In genomic region chr22:17999851-18000250, GRCh38 we compare ENCODE assay signal across 8 cellular contexts. TPM values are rescaled to one million over a fixed set of nuclear protein-coding genes. Genes with fewer than 3 reads are reported as not detected.
A peak's percentile ranks its signal among the peaks of the same experiment; 100 is the strongest.
DNase-seq lines count a peak whose midpoint lies in the region; ATAC-seq lines count a peak whose summit lies in the region.

No MANE protein-coding gene starts in this region.

- 67% methylated on average over 8 of the region's 8 CpGs for WGBS in right cardiac atrium

- H3K36me3 Mint-ChIP-seq in activated CD4-positive, alpha-beta T cell treated with anti-CD3 and anti-CD28 coated beads, Interleukin-2, amount 10 ng/mL, durations not matched to agents 24 days and 14 days (ENCODE audit: low read depth): peaks cover 2% of the 10 kb centered on the region
- peaks cover 4% of the 10 kb centered on the region for H3K36me3 Mint-ChIP-seq in T-helper 2 cell treated with Interferon-gamma antibody and Interleukin-4, amounts not matched to agents 5 μg/mL and 100 μg/mL, for 36 hours (ENCODE audit: low read depth)
- peaks cover 11% of the 10 kb centered on the region for H3K36me3 Mint-ChIP-seq in stimulated activated effector memory CD8-positive, alpha-beta T cell treated with anti-CD3 and anti-CD28 coated beads, Interleukin-12 subunit alpha, Interleukin-12 subunit beta, amount 100 ng/mL, for 72 hours

- peaks cover 16% of the 10 kb centered on the region for H3K27me3 Mint-ChIP-seq in activated CD4-positive, alpha-beta T cell treated with anti-CD3 and anti-CD28 coated beads, Interleukin-2, amount 10 ng/mL, durations not matched to agents 24 days and 14 days
- H3K27me3 Mint-ChIP-seq in T-helper 2 cell treated with Interferon-gamma antibody and Interleukin-4, amounts not matched to agents 5 μg/mL and 100 μg/mL, for 36 hours (ENCODE audit: low read depth): peaks cover 12% of the 10 kb centered on the region

- H3K4me1 Mint-ChIP-seq in activated CD4-positive, alpha-beta T cell treated with anti-CD3 and anti-CD28 coated beads, Interleukin-2, amount 10 ng/mL, durations not matched to agents 24 days and 14 days: peaks cover 42% of the 10 kb centered on the region
- H3K4me1 Mint-ChIP-seq in T-helper 2 cell treated with Interferon-gamma antibody and Interleukin-4, amounts not matched to agents 5 μg/mL and 100 μg/mL, for 36 hours (ENCODE audit: low read depth): peaks cover 37% of the 10 kb centered on the region
- H3K4me1 Mint-ChIP-seq in stimulated activated effector memory CD8-positive, alpha-beta T cell treated with anti-CD3 and anti-CD28 coated beads, Interleukin-12 subunit alpha, Interleukin-12 subunit beta, amount 100 ng/mL, for 72 hours: peaks cover 60% of the 10 kb centered on the region

- peak overlapping the region; percentile 47 for H3K27ac Mint-ChIP-seq in activated CD4-positive, alpha-beta T cell treated with anti-CD3 and anti-CD28 coated beads, Interleukin-2, amount 10 ng/mL, durations not matched to agents 24 days and 14 days
- H3K27ac Mint-ChIP-seq in T-helper 2 cell treated with Interferon-gamma antibody and Interleukin-4, amounts not matched to agents 5 μg/mL and 100 μg/mL, for 36 hours: no peak overlapping the region
- H3K27ac Mint-ChIP-seq in stimulated activated effector memory CD8-positive, alpha-beta T cell treated with anti-CD3 and anti-CD28 coated beads, Interleukin-12 subunit alpha, Interleukin-12 subunit beta, amount 100 ng/mL, for 72 hours: peak overlapping the region; percentile 26

- H3K4me3 Mint-ChIP-seq in activated CD4-positive, alpha-beta T cell treated with anti-CD3 and anti-CD28 coated beads, Interleukin-2, amount 10 ng/mL, durations not matched to agents 24 days and 14 days: peak overlapping the region; percentile 81
- peak overlapping the region; percentile 63 for H3K4me3 Mint-ChIP-seq in T-helper 2 cell treated with Interferon-gamma antibody and Interleukin-4, amounts not matched to agents 5 μg/mL and 100 μg/mL, for 36 hours
- H3K4me3 Mint-ChIP-seq in stimulated activated effector memory CD8-positive, alpha-beta T cell treated with anti-CD3 and anti-CD28 coated beads, Interleukin-12 subunit alpha, Interleukin-12 subunit beta, amount 100 ng/mL, for 72 hours: peak overlapping the region; percentile 82

- peak overlapping the region; percentile 69 for H3K4me3 ChIP-seq in right cardiac atrium (ENCODE audit: low read length)

- no peaks in the 10 kb centered on the region for H3K9me3 ChIP-seq in right cardiac atrium (ENCODE audit: control insufficient read depth, low read length)

- intact Hi-C loops in activated CD4-positive, alpha-beta T cell treated with anti-CD3 and anti-CD28 coated beads, Interleukin-2, amount 10 ng/mL, durations not matched to agents 24 days and 14 days (cut with micrococcal nuclease): loop anchor here (2.0 kb wide), 1 partner anchor 77 kb away; the partner anchor contains the start of gene PEX26
- intact Hi-C loops in right cardiac atrium (cut with DNase I): loop anchor here in 3 of 4 donors (5.0 to 10.0 kb wide), 3 partner anchors 83 to 105 kb away; no protein-coding TSS in a partner anchor

- H3K4me1 ChIP-seq in right cardiac atrium (ENCODE audit: control insufficient read depth, insufficient read depth, low read length): peaks cover 2% of the 10 kb centered on the region

- no peak for ATAC-seq in right cardiac atrium
- no peak for ATAC-seq in stimulated activated effector memory CD8-positive, alpha-beta T cell treated with anti-CD3 and anti-CD28 coated beads, Interleukin-12 subunit alpha, Interleukin-12 subunit beta, amount 100 ng/mL, for 72 hours

- H3K27me3 ChIP-seq in right cardiac atrium (ENCODE audit: control insufficient read depth, insufficient read depth): no peaks in the 10 kb centered on the region

- no peak overlapping the region for H3K27ac ChIP-seq in right cardiac atrium (ENCODE audit: low read length)

- no peak for DNase-seq in activated CD4-positive, alpha-beta T cell treated with anti-CD3 and anti-CD28 coated beads, Interleukin-2, amount 10 ng/mL, durations not matched to agents 24 days and 14 days
- no peak for DNase-seq in activated CD4-positive, alpha-beta T cell treated with anti-CD3 and anti-CD28 coated beads, Interleukin-2, amount 50 U/mL, for 1 hour
- no peak for DNase-seq in T-helper 2 cell treated with Interferon-gamma antibody and Interleukin-4, amounts not matched to agents 5 μg/mL and 100 μg/mL, for 36 hours (ENCODE audit: low spot score)
- no peak for DNase-seq in right cardiac atrium
- no peak for DNase-seq in stimulated activated effector memory CD8-positive, alpha-beta T cell treated with anti-CD3 and anti-CD28 coated beads, Interleukin-12 subunit alpha, Interleukin-12 subunit beta, amount 100 ng/mL, for 72 hours (ENCODE audit: low spot score in 2 of 2)
- no peak for DNase-seq in stimulated activated CD4-positive, alpha-beta T cell treated with anti-CD3 and anti-CD28 coated beads, Interleukin-1b, Interleukin-23, amount 100 ng/mL, for 48 hours
- DNase-seq in stimulated activated CD4-positive, alpha-beta T cell treated with anti-CD3 and anti-CD28 coated beads, Interleukin-2, amount 100 ng/mL, for 48 hours: no peak
- no peak for DNase-seq in NK-92 treated with Interleukin-12 subunit alpha and Interleukin-12 subunit beta, amount 100 ng/mL, for 24 hours (lab: John Stamatoyannopoulos, UW)

- no peaks in the 10 kb centered on the region for H3K9me3 Mint-ChIP-seq in activated CD4-positive, alpha-beta T cell treated with anti-CD3 and anti-CD28 coated beads, Interleukin-2, amount 10 ng/mL, durations not matched to agents 24 days and 14 days
- H3K9me3 Mint-ChIP-seq in T-helper 2 cell treated with Interferon-gamma antibody and Interleukin-4, amounts not matched to agents 5 μg/mL and 100 μg/mL, for 36 hours: no peaks in the 10 kb centered on the region
- H3K9me3 Mint-ChIP-seq in stimulated activated effector memory CD8-positive, alpha-beta T cell treated with anti-CD3 and anti-CD28 coated beads, Interleukin-12 subunit alpha, Interleukin-12 subunit beta, amount 100 ng/mL, for 72 hours: no peaks in the 10 kb centered on the region

RNA-seq across cellular contexts. Expression of gene MICAL3, which starts 24.5 kb away (rescaled TPM):
- 47.0 and 51.2 TPM in 2 replicates for total RNA-seq in activated CD4-positive, alpha-beta T cell treated with anti-CD3 and anti-CD28 coated beads, Interleukin-2, amount 10 ng/mL, durations not matched to agents 24 days and 14 days
- 100 to 1,000 TPM in 1 of 4 donors, 10 to 100 TPM in 3; 72.1 to 105 (median 79.1) TPM for total RNA-seq in right cardiac atrium
- polyA plus RNA-seq in right cardiac atrium: 30.4 TPM
